In the genomic region with DNA sequence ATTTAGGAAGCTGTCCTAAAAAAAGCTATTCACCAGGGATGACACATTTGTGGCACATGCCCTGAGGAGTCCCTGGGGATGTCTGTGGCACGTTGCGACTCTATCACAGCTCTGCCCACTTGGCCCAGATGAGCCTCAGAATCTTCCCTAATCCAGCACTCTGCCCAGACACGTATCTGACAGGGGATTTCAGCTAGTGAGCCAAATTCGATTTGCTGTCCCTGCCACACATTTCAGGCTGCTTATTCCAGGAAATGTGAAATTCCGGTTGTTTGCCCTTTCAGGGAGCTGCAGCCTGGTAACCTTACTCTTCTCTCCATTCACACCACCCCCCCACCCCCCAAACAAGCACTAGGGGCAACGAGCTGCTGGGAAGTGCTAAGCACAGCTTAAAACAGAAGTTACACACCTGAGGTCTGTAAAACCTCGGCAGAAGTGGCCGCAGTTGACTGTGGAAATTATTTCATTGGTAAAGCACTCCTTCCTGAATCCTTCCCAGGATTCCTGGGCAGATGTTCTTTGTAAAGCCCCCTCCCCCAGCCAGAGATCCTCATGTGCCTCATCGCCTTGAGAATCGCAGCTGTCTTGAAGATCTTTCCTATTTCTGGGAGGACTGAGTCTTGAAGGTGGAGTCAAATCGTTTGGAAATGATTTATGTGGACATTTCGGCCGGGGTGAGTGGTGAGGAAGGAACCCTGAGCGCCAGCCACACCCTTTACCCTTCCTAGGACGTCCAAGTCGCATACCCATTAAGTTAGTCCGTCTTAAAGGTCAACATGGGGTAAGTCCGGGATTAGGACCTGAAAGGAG, we compare ENCODE assay signal across 10 cellular contexts.
DNase-seq lines count a peak whose midpoint lies in the region; ATAC-seq and TF ChIP-seq lines count a peak whose summit lies in the region.
"Had no signal": no experiment of that assay in that cellular context is flagged by ENCODE, and none has a peak within 500 bp of the region (broad histone marks: within the 10 kb centered on the region; RNA-seq: fewer than 3 reads in every experiment).

No MANE protein-coding gene starts in this region.

- peaks cover 19% of the 10 kb centered on the region for H3K4me1 ChIP-seq in PC-9 (replicated peaks; ENCODE audit: insufficient read depth)

- ATAC-seq in GM19025 (IDR thresholded peaks at IDR 0.05; ENCODE audit: low read depth, unreplicated experiment), result peak; percentile 44

- no peaks in the 10 kb centered on the region for H3K9me2 ChIP-seq in PC-9 (ENCODE audit: insufficient read depth)

- peak overlapping the region; percentile 8; the same call in 1 of the 2 replicates for H3K4me2 ChIP-seq in PC-9

- peak in 1 of 2 experiments; percentile 46 for DNase-seq in PC-9
- DNase-seq in fibroblast of mammary gland (ENCODE audit: low read depth), result peak; percentile 56
- no peak for DNase-seq in Ammon's horn (ENCODE audit: low spot score)
- no peak for DNase-seq in SK-N-DZ (ENCODE audit: low spot score)
- DNase-seq in posterior vena cava (ENCODE audit: low spot score), result no peak
- no peak for DNase-seq in OCI-M1 (lab: John Stamatoyannopoulos, UW)
- DNase-seq: GF-D8; stimulated activated CD4-positive, alpha-beta T cell treated with anti-CD3 and anti-CD28 coated beads, Interleukin-2, amount 100 ng/mL, for 24 hours had no signal

- H3K36me3 ChIP-seq in PC-9 (ENCODE audit: low read depth), result no peaks in the 10 kb centered on the region

- intact Hi-C loops in PC-9 (cut with micrococcal nuclease; ENCODE audit: unreplicated experiment) (no loop called here), posterior vena cava (cut with DNase I) (loop anchor here in 1 of 2 donors (5.0 kb wide), 1 partner anchor 550 kb away; no protein-coding TSS in a partner anchor)

- H3F3A ChIP-seq in PC-9 (ENCODE audit: insufficient read depth, low read depth), result peaks cover 7% of the 10 kb centered on the region; the same call in 1 of the 2 replicates

- no peak overlapping the region for H3K4me3 ChIP-seq in PC-9
- H3K4me3 ChIP-seq in fibroblast of mammary gland (ENCODE audit: control insufficient read depth, low read depth, low read length), result no peak overlapping the region
- H3K4me3 ChIP-seq in skin epidermis, result no peak overlapping the region

- H3K27ac ChIP-seq in PC-9 (no peak overlapping the region), skin epidermis (peak overlapping the region in 17 of 21 experiments; percentile 30 to 86 (median 67))

- POLR2A ChIA-PET in PC-9 (lab: Charles Lee; ENCODE audit: unreplicated experiment), result interaction anchor here (0.5 kb wide), 1 partner anchor 16 kb away, joined by 7 read pairs; no protein-coding TSS in a partner anchor

- CTCF ChIA-PET in PC-9 (lab: Charles Lee), result interaction anchor here (1.0 kb wide), 1 partner anchor 17 kb away, joined by 3 read pairs; no protein-coding TSS in a partner anchor

- H3K79me2 ChIP-seq in PC-9 (ENCODE audit: low read depth), result no peaks in the 10 kb centered on the region

- no TSS peak for BruUV-seq in PC-9 (replicated peaks; lab: Mats Ljungman, UMichigan)

- TF ChIP-seq CTCF in PC-9 (conservative IDR thresholded peaks at IDR 0.05) (no peak), fibroblast of mammary gland (conservative IDR thresholded peaks at IDR 0.05; ENCODE audit: control insufficient read depth, insufficient read depth, low read depth, low read length) (no peak)

- 0 out of 2 replicates have a peak overlapping the region, but pooled peaks have one; percentile 59 for H2AFZ ChIP-seq in PC-9

- H3K27me3 ChIP-seq in PC-9 (ENCODE audit: insufficient read depth, low read depth), result no peaks in the 10 kb centered on the region

- no peaks in the 10 kb centered on the region for H3K9me3 ChIP-seq in PC-9 (ENCODE audit: insufficient read depth, low read depth)

- H4K20me1 ChIP-seq in PC-9 (ENCODE audit: insufficient read depth), result no peaks in the 10 kb centered on the region
